ENCODE assay signal across 1 cellular context in the genomic region with DNA sequence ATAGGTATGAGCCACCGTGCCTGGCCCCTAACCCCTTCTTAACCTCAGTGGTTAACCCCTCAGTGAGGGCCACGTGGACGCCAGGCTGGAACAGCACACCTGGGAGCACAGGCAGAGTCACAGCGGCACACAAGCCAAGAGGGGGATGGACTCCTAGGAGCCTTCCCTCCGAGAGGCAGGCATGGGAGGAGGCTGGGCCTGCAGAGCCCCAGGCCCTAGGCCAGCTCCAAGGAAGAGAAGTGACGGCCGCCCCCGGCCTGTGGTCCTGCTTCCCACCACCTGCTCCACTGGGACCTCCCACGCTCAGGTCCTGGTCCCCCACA.
A peak's percentile ranks its signal among the peaks of the same experiment; 100 is the strongest.
TF ChIP-seq lines count a peak whose summit lies in the region.

No MANE protein-coding gene starts in this region.

TF ChIP-seq in HepG2, 621 proteins besides CTCF, POLR2A, EP300 and RAD21 (continued from another document):
- TF ChIP-seq, protein P1, sequence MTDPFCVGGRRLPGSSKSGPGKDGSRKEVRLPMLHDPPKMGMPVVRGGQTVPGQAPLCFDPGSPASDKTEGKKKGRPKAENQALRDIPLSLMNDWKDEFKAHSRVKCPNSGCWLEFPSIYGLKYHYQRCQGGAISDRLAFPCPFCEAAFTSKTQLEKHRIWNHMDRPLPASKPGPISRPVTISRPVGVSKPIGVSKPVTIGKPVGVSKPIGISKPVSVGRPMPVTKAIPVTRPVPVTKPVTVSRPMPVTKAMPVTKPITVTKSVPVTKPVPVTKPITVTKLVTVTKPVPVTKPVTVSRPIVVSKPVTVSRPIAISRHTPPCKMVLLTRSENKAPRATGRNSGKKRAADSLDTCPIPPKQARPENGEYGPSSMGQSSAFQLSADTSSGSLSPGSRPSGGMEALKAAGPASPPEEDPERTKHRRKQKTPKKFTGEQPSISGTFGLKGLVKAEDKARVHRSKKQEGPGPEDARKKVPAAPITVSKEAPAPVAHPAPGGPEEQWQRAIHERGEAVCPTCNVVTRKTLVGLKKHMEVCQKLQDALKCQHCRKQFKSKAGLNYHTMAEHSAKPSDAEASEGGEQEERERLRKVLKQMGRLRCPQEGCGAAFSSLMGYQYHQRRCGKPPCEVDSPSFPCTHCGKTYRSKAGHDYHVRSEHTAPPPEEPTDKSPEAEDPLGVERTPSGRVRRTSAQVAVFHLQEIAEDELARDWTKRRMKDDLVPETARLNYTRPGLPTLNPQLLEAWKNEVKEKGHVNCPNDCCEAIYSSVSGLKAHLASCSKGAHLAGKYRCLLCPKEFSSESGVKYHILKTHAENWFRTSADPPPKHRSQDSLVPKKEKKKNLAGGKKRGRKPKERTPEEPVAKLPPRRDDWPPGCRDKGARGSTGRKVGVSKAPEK (CRISPR knock-in tag; IDR thresholded peaks at IDR 0.05; ENCODE audit: borderline replicate concordance), result 0 out of 2 replicates have a peak, but pooled peaks have one; percentile 11
- TF ChIP-seq MYC (CRISPR knock-in tag; IDR thresholded peaks at IDR 0.05; ENCODE audit: borderline replicate concordance) (peak; percentile 47; the same call in 1 of the 2 replicates), MTA1 (CRISPR knock-in tag; IDR thresholded peaks at IDR 0.05; ENCODE audit: borderline replicate concordance) (no peak), ZNF605 (CRISPR knock-in tag; IDR thresholded peaks at IDR 0.05) (peak; percentile 64; the same call in 1 of the 2 replicates), ZNF768 (CRISPR knock-in tag; IDR thresholded peaks at IDR 0.05) (peak; percentile 51; the same call in 1 of the 2 replicates), ZBTB7A (CRISPR knock-in tag; IDR thresholded peaks at IDR 0.05) (0 out of 2 replicates have a peak, but pooled peaks have one; percentile 37), NRL (CRISPR knock-in tag; IDR thresholded peaks at IDR 0.05; ENCODE audit: borderline replicate concordance) (0 out of 2 replicates have a peak, but pooled peaks have one; percentile 12), TEAD3 (CRISPR knock-in tag; optimal IDR thresholded peaks at IDR 0.05; ENCODE audit: borderline replicate concordance) (peak; percentile 16)
- TF ChIP-seq, protein P2, sequence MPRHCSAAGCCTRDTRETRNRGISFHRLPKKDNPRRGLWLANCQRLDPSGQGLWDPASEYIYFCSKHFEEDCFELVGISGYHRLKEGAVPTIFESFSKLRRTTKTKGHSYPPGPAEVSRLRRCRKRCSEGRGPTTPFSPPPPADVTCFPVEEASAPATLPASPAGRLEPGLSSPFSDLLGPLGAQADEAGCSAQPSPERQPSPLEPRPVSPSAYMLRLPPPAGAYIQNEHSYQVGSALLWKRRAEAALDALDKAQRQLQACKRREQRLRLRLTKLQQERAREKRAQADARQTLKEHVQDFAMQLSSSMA (CRISPR knock-in tag; IDR thresholded peaks at IDR 0.05), result no peak
- TF ChIP-seq, protein P3, sequence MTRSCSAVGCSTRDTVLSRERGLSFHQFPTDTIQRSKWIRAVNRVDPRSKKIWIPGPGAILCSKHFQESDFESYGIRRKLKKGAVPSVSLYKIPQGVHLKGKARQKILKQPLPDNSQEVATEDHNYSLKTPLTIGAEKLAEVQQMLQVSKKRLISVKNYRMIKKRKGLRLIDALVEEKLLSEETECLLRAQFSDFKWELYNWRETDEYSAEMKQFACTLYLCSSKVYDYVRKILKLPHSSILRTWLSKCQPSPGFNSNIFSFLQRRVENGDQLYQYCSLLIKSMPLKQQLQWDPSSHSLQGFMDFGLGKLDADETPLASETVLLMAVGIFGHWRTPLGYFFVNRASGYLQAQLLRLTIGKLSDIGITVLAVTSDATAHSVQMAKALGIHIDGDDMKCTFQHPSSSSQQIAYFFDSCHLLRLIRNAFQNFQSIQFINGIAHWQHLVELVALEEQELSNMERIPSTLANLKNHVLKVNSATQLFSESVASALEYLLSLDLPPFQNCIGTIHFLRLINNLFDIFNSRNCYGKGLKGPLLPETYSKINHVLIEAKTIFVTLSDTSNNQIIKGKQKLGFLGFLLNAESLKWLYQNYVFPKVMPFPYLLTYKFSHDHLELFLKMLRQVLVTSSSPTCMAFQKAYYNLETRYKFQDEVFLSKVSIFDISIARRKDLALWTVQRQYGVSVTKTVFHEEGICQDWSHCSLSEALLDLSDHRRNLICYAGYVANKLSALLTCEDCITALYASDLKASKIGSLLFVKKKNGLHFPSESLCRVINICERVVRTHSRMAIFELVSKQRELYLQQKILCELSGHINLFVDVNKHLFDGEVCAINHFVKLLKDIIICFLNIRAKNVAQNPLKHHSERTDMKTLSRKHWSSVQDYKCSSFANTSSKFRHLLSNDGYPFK (CRISPR knock-in tag; IDR thresholded peaks at IDR 0.05; ENCODE audit: borderline replicate concordance), result 0 out of 2 replicates have a peak, but pooled peaks have one; percentile 14
- TF ChIP-seq, protein P4, sequence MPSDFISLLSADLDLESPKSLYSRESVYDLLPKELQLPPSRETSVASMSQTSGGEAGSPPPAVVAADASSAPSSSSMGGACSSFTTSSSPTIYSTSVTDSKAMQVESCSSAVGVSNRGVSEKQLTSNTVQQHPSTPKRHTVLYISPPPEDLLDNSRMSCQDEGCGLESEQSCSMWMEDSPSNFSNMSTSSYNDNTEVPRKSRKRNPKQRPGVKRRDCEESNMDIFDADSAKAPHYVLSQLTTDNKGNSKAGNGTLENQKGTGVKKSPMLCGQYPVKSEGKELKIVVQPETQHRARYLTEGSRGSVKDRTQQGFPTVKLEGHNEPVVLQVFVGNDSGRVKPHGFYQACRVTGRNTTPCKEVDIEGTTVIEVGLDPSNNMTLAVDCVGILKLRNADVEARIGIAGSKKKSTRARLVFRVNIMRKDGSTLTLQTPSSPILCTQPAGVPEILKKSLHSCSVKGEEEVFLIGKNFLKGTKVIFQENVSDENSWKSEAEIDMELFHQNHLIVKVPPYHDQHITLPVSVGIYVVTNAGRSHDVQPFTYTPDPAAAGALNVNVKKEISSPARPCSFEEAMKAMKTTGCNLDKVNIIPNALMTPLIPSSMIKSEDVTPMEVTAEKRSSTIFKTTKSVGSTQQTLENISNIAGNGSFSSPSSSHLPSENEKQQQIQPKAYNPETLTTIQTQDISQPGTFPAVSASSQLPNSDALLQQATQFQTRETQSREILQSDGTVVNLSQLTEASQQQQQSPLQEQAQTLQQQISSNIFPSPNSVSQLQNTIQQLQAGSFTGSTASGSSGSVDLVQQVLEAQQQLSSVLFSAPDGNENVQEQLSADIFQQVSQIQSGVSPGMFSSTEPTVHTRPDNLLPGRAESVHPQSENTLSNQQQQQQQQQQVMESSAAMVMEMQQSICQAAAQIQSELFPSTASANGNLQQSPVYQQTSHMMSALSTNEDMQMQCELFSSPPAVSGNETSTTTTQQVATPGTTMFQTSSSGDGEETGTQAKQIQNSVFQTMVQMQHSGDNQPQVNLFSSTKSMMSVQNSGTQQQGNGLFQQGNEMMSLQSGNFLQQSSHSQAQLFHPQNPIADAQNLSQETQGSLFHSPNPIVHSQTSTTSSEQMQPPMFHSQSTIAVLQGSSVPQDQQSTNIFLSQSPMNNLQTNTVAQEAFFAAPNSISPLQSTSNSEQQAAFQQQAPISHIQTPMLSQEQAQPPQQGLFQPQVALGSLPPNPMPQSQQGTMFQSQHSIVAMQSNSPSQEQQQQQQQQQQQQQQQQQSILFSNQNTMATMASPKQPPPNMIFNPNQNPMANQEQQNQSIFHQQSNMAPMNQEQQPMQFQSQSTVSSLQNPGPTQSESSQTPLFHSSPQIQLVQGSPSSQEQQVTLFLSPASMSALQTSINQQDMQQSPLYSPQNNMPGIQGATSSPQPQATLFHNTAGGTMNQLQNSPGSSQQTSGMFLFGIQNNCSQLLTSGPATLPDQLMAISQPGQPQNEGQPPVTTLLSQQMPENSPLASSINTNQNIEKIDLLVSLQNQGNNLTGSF (CRISPR knock-in tag; IDR thresholded peaks at IDR 0.05), result peak; percentile 11; the same call in 1 of the 2 replicates
TF ChIP-seq in HepG2: peak in this region for 18.
